Comparison of ENCODE assay signal across 23 cellular contexts in genomic region chr2:145654156-145654555, GRCh38.
A peak's percentile ranks its signal among the peaks of the same experiment; 100 is the strongest.
DNase-seq lines count a peak whose midpoint lies in the region; ATAC-seq and TF ChIP-seq lines count a peak whose summit lies in the region.
"Had no signal": no experiment of that assay in that cellular context is flagged by ENCODE, and none has a peak within 500 bp of the region (broad histone marks: within the 10 kb centered on the region; RNA-seq: fewer than 3 reads in every experiment).

No MANE protein-coding gene starts in this region.

- TF ChIP-seq POLR2A in heart left ventricle (IDR thresholded peaks at IDR 0.05): no peak

- no peak overlapping the region for H3K18ac ChIP-seq in neuronal stem cell (ENCODE audit: low read length)

- no peaks in the 10 kb centered on the region for H3K79me1 ChIP-seq in neuronal stem cell (ENCODE audit: low read depth, low read length)

- no peak overlapping the region for H3K4me3 ChIP-seq in RWPE2 (ENCODE audit: severe bottlenecking)
- no peak overlapping the region for H3K4me3 ChIP-seq in epithelial cell of esophagus (ENCODE audit: low read length)
- no peak overlapping the region for H3K4me3 ChIP-seq in neuronal stem cell (ENCODE audit: low read length in 2 of 2)
- H3K4me3 ChIP-seq in heart left ventricle: no peak overlapping the region
- H3K4me3 ChIP-seq: GM12878, K562, PC-9 had no signal

- H3K4me1 ChIP-seq in RWPE2 (ENCODE audit: insufficient read depth, poor library complexity, severe bottlenecking) (peaks cover 24% of the 10 kb centered on the region), neuronal stem cell (ENCODE audit: control insufficient read depth in 2 of 2, insufficient read depth in 1 of 2, low read depth in 1 of 2, low read length in 2 of 2) (no peaks in the 10 kb centered on the region), heart left ventricle (no peaks in the 10 kb centered on the region)
- H3K4me1 ChIP-seq: BE2C had no signal

- WGBS in neuronal stem cell (ENCODE audit: extremely low coverage in 2 of 2, insufficient read length in 2 of 2, insufficient replicate concordance in 1 of 2), 2 donors: no CpG with 5 or more reads among the region's 2 CpGs
- WGBS in heart left ventricle, 4 donors: 82 to 95% (median 91%) methylated on average over 2 of the region's 2 CpGs

- H2AK5ac ChIP-seq in neuronal stem cell (ENCODE audit: low read depth, low read length): no peak overlapping the region

- H3K36me3 ChIP-seq in RWPE2 (ENCODE audit: low read depth) (no peaks in the 10 kb centered on the region), neuronal stem cell (replicated peaks in 1 of 2; ENCODE audit: control insufficient read depth in 2 of 2, insufficient read depth in 2 of 2, low read length in 2 of 2) (no peaks in the 10 kb centered on the region), heart left ventricle (no peaks in the 10 kb centered on the region)
- H3K36me3 ChIP-seq: BE2C had no signal

- H2BK12ac ChIP-seq in neuronal stem cell (ENCODE audit: low read length): no peak overlapping the region

- H2BK5ac ChIP-seq in neuronal stem cell (ENCODE audit: low read length): no peak overlapping the region

- H3K27me3 ChIP-seq in RWPE2 (ENCODE audit: insufficient read depth, poor library complexity, severe bottlenecking): no peaks in the 10 kb centered on the region
- H3K27me3 ChIP-seq in neuronal stem cell (ENCODE audit: control insufficient read depth in 3 of 3, insufficient read depth in 3 of 3, low read depth in 1 of 3, low read length in 3 of 3): no peaks in the 10 kb centered on the region
- H3K27me3 ChIP-seq in heart left ventricle: no peaks in the 10 kb centered on the region
- H3K27me3 ChIP-seq: BE2C had no signal

- H3K9ac ChIP-seq in neuronal stem cell (ENCODE audit: low read depth, low read length, poor library complexity): no peak overlapping the region

- no peak overlapping the region for H2BK120ac ChIP-seq in neuronal stem cell (ENCODE audit: low read depth, low read length)

- ATAC-seq in RWPE2 (ENCODE audit: low read depth) (no peak; the same call in 2 of the 3 replicates), GM21390 (IDR thresholded peaks at IDR 0.05; ENCODE audit: unreplicated experiment) (no peak), HG03457 (IDR thresholded peaks at IDR 0.05; ENCODE audit: unreplicated experiment) (no peak), HG03025 (IDR thresholded peaks at IDR 0.05; ENCODE audit: low FRiP score, unreplicated experiment) (no peak), heart left ventricle (no peak)
- ATAC-seq: GM12878, HCT116, K562 had no signal

- H3K9me3 ChIP-seq in RWPE2 (ENCODE audit: severe bottlenecking) (no peaks in the 10 kb centered on the region), neuronal stem cell (replicated peaks in 1 of 2; ENCODE audit: control insufficient read depth in 2 of 2, insufficient read depth in 1 of 2, low read depth in 1 of 2, low read length in 2 of 2) (no peaks in the 10 kb centered on the region), heart left ventricle (no peaks in the 10 kb centered on the region)
- H3K9me3 ChIP-seq: BE2C had no signal

- no peak overlapping the region for H3K23ac ChIP-seq in neuronal stem cell (ENCODE audit: low read depth, low read length, poor library complexity)

- intact Hi-C loops in heart left ventricle (cut with DNase I): no loop called here

- H3K27ac ChIP-seq in RWPE2 (ENCODE audit: poor library complexity, severe bottlenecking) (peak overlapping the region; percentile 61), neuronal stem cell (replicated peaks; ENCODE audit: low read length) (no peak overlapping the region), heart left ventricle (no peak overlapping the region)
- H3K27ac ChIP-seq: PC-9 had no signal

- H4K8ac ChIP-seq in neuronal stem cell (ENCODE audit: low read depth, low read length): no peak overlapping the region

- no peak overlapping the region for H3K4ac ChIP-seq in neuronal stem cell (ENCODE audit: low read length)

- H4K91ac ChIP-seq in neuronal stem cell (ENCODE audit: low read depth, low read length, poor library complexity): no peak overlapping the region

- H3K14ac ChIP-seq in neuronal stem cell (ENCODE audit: low read length): no peak overlapping the region

- DNase-seq in COLO829 (ENCODE audit: low spot score) (peak; percentile 19), RWPE2 (ENCODE audit: low spot score) (no peak), epithelial cell of esophagus (ENCODE audit: low read depth) (peak; percentile 30), neuronal stem cell (ENCODE audit: low spot score) (peak; percentile 2), heart left ventricle (no peak)
- DNase-seq: BE2C, COR-L47, DMS 273 treated with DMSO at 0.1 percent for 48 hours, DMS79 treated with DMSO at 0.1 percent for 48 hours, NCI-H1092, NCI-H1436 treated with DMSO at 0.1 percent for 48 hours, NCI-H2029, NCI-H2227 treated with DMSO at 0.1 percent for 48 hours, NCI-H510A, PC-9, RPMI8226, SIG-M5 had no signal

- no peak overlapping the region for H3K4me2 ChIP-seq in neuronal stem cell (ENCODE audit: insufficient read depth, low read length, poor library complexity, severe bottlenecking)
- H3K4me2 ChIP-seq: PC-9 had no signal

- TF ChIP-seq CTCF in RWPE2 (IDR thresholded peaks at IDR 0.05; ENCODE audit: poor library complexity, severe bottlenecking): no peak
- no peak for TF ChIP-seq CTCF in epithelial cell of esophagus (IDR thresholded peaks at IDR 0.05; ENCODE audit: insufficient read depth, low read depth, low read length, missing control alignments)
- no peak for TF ChIP-seq CTCF in heart left ventricle (IDR thresholded peaks at IDR 0.05)

- H2AFZ ChIP-seq in neuronal stem cell (ENCODE audit: low read length): no peak overlapping the region
- H2AFZ ChIP-seq: PC-9 had no signal

- H2BK15ac ChIP-seq in neuronal stem cell (ENCODE audit: low read length): no peak overlapping the region

Comparison
In these comparisons a context has a peak if more than half of its experiments do, and no peak if none do; other contexts are left out.
1. DNase-seq: peak in COLO829 (single experiment), epithelial cell of esophagus (single experiment) and neuronal stem cell (single experiment); none in RWPE2 (single experiment) and heart left ventricle (0 of 5).